In the genomic region with DNA sequence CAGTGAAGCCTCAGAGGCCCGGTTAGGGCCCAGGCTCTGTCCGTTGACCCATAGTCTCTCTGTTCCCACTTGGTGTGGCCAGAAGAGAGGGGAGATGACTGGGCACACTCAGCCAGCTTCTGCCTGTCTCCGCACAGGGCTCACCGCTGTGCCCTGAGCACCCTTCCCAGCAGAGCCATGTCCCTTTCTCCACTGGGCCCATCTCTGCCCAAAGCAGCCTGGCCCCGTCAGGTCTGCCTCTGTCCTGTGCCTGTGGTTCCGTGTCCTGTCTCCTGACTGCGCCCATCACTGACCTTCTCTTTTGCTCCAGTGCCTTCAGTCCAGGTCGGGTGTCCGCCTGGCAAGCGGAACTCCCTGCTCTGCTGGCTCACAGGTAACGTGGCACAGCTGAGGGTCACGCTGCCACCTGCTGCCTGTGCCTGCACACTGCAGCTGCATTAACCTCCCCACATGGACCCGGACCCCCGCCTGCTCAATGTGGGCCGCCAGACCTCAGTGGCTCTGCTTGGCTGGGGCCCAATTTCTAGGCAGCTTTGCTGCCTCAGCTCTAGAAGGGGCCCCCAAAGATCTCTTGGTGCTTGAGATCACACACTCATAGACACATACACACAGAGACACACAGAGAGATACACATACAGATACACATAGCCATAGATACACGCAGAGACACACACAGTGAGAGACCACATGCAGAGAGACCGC, we compare ENCODE assay signal across 8 cellular contexts. TPM values are rescaled to one million over a fixed set of nuclear protein-coding genes. Genes with fewer than 3 reads are reported as not detected.
A peak's percentile ranks its signal among the peaks of the same experiment; 100 is the strongest.
DNase-seq lines count a peak whose midpoint lies in the region; ATAC-seq, FAIRE-seq and TF ChIP-seq lines count a peak whose summit lies in the region.

No MANE protein-coding gene starts in this region.

- no peak for TF ChIP-seq POLR2A in GM12892 (IDR thresholded peaks at IDR 0.05; ENCODE audit: low read depth, low read length)

- H3K27ac Mint-ChIP-seq in naive thymus-derived CD8-positive, alpha-beta T cell: no peak overlapping the region

- no peaks in the 10 kb centered on the region for H3K27me3 Mint-ChIP-seq in naive thymus-derived CD8-positive, alpha-beta T cell

- H3K9me3 Mint-ChIP-seq in naive thymus-derived CD8-positive, alpha-beta T cell: no peaks in the 10 kb centered on the region

- no peak overlapping the region for H3K4me3 Mint-ChIP-seq in naive thymus-derived CD8-positive, alpha-beta T cell

- peak; percentile 88 for ATAC-seq in HG02885 (IDR thresholded peaks at IDR 0.05; ENCODE audit: poor library complexity, unreplicated experiment)
- ATAC-seq in naive thymus-derived CD8-positive, alpha-beta T cell: peak; percentile 99

- POLR2A ChIA-PET in naive thymus-derived CD8-positive, alpha-beta T cell (lab: Charles Lee): interaction anchor here (0.5 to 1.9 kb wide), 5 partner anchors 10 to 264 kb away, joined by 3 to 5 read pairs (median 3); a partner anchor contains a TSS

- peaks cover 0 to 20% (median 2%) of the 10 kb centered on the region in 3 donors for H3K36me3 Mint-ChIP-seq in naive thymus-derived CD8-positive, alpha-beta T cell

- peak; percentile 53 for DNase-seq in A172 (ENCODE audit: low spot score)
- peak; percentile 85 for DNase-seq in GM12892 (ENCODE audit: insufficient read length)
- DNase-seq in NCI-H526 (lab: John Stamatoyannopoulos, UW): peak; percentile 26 to 76
- peak; percentile 84 for DNase-seq in activated CD8-positive, alpha-beta memory T cell treated with anti-CD3 and anti-CD28 coated beads, Interleukin-2, amount 50 U/mL, for 48 hours
- peak; percentile 3 for DNase-seq in epithelial cell of prostate (ENCODE audit: low read depth, low spot score)
- peak; percentile 35 to 82 (median 64) for DNase-seq in naive thymus-derived CD8-positive, alpha-beta T cell
- peak; percentile 43 to 72 (median 52) for DNase-seq in stimulated activated naive CD4-positive, alpha-beta T cell (lab: John Stamatoyannopoulos, UW)

- peaks cover 0 to 3% (median 1%) of the 10 kb centered on the region in 4 donors for H3K4me1 Mint-ChIP-seq in naive thymus-derived CD8-positive, alpha-beta T cell

- FAIRE-seq in GM12892 (lab: Jason Lieb, UNC): peak; percentile 97

- H3K27ac ChIP-seq in epithelial cell of prostate: no peak overlapping the region

RNA-seq across cellular contexts. Expression of a gene that starts 15.2 kb away (rescaled TPM):
- total RNA-seq in A172 (2014; rRNA removed; shearing (Covaris generic)): 5.5 and 7.1 TPM in 2 replicates
- polyA plus RNA-seq in GM12892 (2012; ENCODE audit: missing spikeins): 5.3 TPM
- total RNA-seq in naive thymus-derived CD8-positive, alpha-beta T cell: 10 to 100 TPM; 40.0 to 41.1 TPM
- 10 to 100 TPM in 2 of 3 donors, 1 to 10 TPM in 1; 2.8 to 12.0 (median 11.4) TPM for polyA plus RNA-seq in naive thymus-derived CD8-positive, alpha-beta T cell

RNA-seq across cellular contexts. Expression of a gene that starts 40.2 kb away (rescaled TPM):
- 4.4 and 5.2 TPM in 2 replicates for total RNA-seq in A172 (2014; rRNA removed; shearing (Covaris generic))
- polyA plus RNA-seq in GM12892 (2012; ENCODE audit: missing spikeins): 5.5 TPM
- total RNA-seq in naive thymus-derived CD8-positive, alpha-beta T cell: 1 to 10 TPM; 4.5 to 4.9 TPM
- polyA plus RNA-seq in naive thymus-derived CD8-positive, alpha-beta T cell: 1 to 10 TPM in 2 of 3 donors, under 1 TPM in 1; 0.63 to 2.2 (median 1.3) TPM

RNA-seq across cellular contexts. Expression of a gene that starts 42.9 kb away (rescaled TPM):
- total RNA-seq in A172 (2014; rRNA removed; shearing (Covaris generic)): 4.2 and 5.7 TPM in 2 replicates
- polyA plus RNA-seq in GM12892 (2012; ENCODE audit: missing spikeins): 2.5 TPM
- 10 to 100 TPM; 13.1 to 16.2 TPM for total RNA-seq in naive thymus-derived CD8-positive, alpha-beta T cell
- polyA plus RNA-seq in naive thymus-derived CD8-positive, alpha-beta T cell: under 1 TPM; 0.15 to 0.57 (median 0.27) TPM

RNA-seq across cellular contexts. Expression of a gene that starts 56.9 kb away (rescaled TPM):
- total RNA-seq in A172 (2014; rRNA removed; shearing (Covaris generic)): 33.5 and 37.9 TPM in 2 replicates
- polyA plus RNA-seq in GM12892 (2012; ENCODE audit: missing spikeins): 14.0 TPM
- total RNA-seq in naive thymus-derived CD8-positive, alpha-beta T cell: 10 to 100 TPM; 13.5 to 14.2 TPM
- polyA plus RNA-seq in naive thymus-derived CD8-positive, alpha-beta T cell: 10 to 100 TPM; 12.2 to 18.7 (median 16.2) TPM

Comparison
In these comparisons a context has a peak if more than half of its experiments do, and no peak if none do; other contexts are left out.
1. DNase-seq: peak in every context shown above with its lines; median percentile 85 in GM12892; 84 in activated CD8-positive, alpha-beta memory T cell treated with anti-CD3 and anti-CD28 coated beads, Interleukin-2, amount 50 U/mL, for 48 hours; 64 in naive thymus-derived CD8-positive, alpha-beta T cell; 53 in A172; 52 in stimulated activated naive CD4-positive, alpha-beta T cell; 51 in NCI-H526; 3 in epithelial cell of prostate.